ENCODE assay signal across 24 cellular contexts in the genomic region with DNA sequence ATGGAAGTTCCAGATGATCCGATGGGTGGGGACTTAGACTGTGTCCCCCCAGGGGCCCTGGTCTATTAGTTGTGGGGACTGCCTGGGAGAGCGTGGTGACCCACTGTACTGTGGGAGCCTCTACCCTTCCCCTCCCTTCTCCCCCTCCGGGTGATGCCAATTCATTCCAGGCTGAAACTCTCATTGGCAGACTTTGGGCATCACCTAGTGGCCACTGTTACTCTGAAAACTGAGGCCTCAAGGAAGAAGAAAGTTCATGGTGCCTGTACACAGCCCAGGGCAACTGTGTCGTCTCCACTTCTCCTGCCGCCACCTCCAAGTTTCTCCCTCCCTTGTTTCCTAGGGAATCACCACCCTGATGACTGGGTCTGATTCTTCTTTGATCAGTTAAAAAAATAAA.
DNase-seq lines count a peak whose midpoint lies in the region; ATAC-seq, FAIRE-seq and TF ChIP-seq lines count a peak whose summit lies in the region.
"Had no signal": no experiment of that assay in that cellular context is flagged by ENCODE, and none has a peak within 500 bp of the region (broad histone marks: within the 10 kb centered on the region; RNA-seq: fewer than 3 reads in every experiment).

No MANE protein-coding gene starts in this region.

- in situ Hi-C loops in HepG2 (cut with HindIII; ENCODE audit: extremely low pct_ligation_motif_present, low pct_unique_long_range_greater_than_20kb) = loop anchor here (10.0 to 25.0 kb wide), 2 partner anchors 172 to 769 kb away; a partner anchor contains a TSS

- peak; percentile 67 for ATAC-seq in HepG2

- 61% methylated on average over 2 of the region's 5 CpGs for WGBS in HepG2 (ENCODE audit: low lambda C conversion rate)

- POLR2A ChIA-PET in HepG2 (lab: Yijun Ruan, JAX) = no interaction called here

- H3K9me3 ChIP-seq in Karpas-422 (ENCODE audit: low read length) (0 out of 2 replicates have a peak, but pooled peaks cover 2% of the 10 kb centered on the region), astrocyte (ENCODE audit: insufficient read depth, low read depth, low read length) (no peaks in the 10 kb centered on the region), HepG2 (ENCODE audit: low read length) (peaks cover 14% of the 10 kb centered on the region; the same call in 1 of the 2 replicates)
- H3K9me3 ChIP-seq: neutrophil had no signal

- H4K20me1 ChIP-seq in Karpas-422 (ENCODE audit: insufficient read depth, low read depth, low read length) = no peaks in the 10 kb centered on the region
- H4K20me1 ChIP-seq in astrocyte (ENCODE audit: insufficient read depth, low read length) = no peaks in the 10 kb centered on the region
- no peaks in the 10 kb centered on the region for H4K20me1 ChIP-seq in HepG2 (ENCODE audit: insufficient read depth, low read length)

- H3K27ac Mint-ChIP-seq in astrocyte (ENCODE audit: unreplicated experiment) = no peak overlapping the region
- H3K27ac Mint-ChIP-seq: activated naive CD8-positive, alpha-beta T cell treated with anti-CD3 and anti-CD28 coated beads for 36 hours had no signal

- TF ChIP-seq RAD21 in HepG2 (CRISPR knock-in tag; IDR thresholded peaks at IDR 0.05) = no peak

- H3K9me3 Mint-ChIP-seq in astrocyte (ENCODE audit: unreplicated experiment) = peaks cover 14% of the 10 kb centered on the region

- TF ChIP-seq EP300 in HepG2 (IDR thresholded peaks at IDR 0.05; ENCODE audit: low read depth in 2 of 2, low read length in 2 of 2) (no peak), HepG2 (CRISPR knock-in tag; IDR thresholded peaks at IDR 0.05; ENCODE audit: borderline replicate concordance) (no peak)

- no peak for TF ChIP-seq POLR2A in HepG2 (IDR thresholded peaks at IDR 0.05; ENCODE audit: insufficient read depth in 1 of 2, low read depth in 2 of 2, low read length in 2 of 2)

- H3K4me3 ChIP-seq in GM06990 (replicated peaks; ENCODE audit: low read depth, low read length) (no peak overlapping the region), Karpas-422 (ENCODE audit: low read length) (no peak overlapping the region), astrocyte (ENCODE audit: insufficient read depth, low read depth, low read length) (no peak overlapping the region), HepG2 (replicated peaks in 1 of 3; ENCODE audit: insufficient read depth in 1 of 3, low read depth in 2 of 3, low read length in 3 of 3) (no peak overlapping the region)
- H3K4me3 ChIP-seq: esophagus muscularis mucosa, smooth muscle cell had no signal

- no peak overlapping the region for H3K4me3 Mint-ChIP-seq in astrocyte (ENCODE audit: unreplicated experiment)
- H3K4me3 Mint-ChIP-seq: activated naive CD8-positive, alpha-beta T cell treated with anti-CD3 and anti-CD28 coated beads for 36 hours had no signal

- H3K36me3 Mint-ChIP-seq in astrocyte (ENCODE audit: low read depth, unreplicated experiment) = no peaks in the 10 kb centered on the region
- H3K36me3 Mint-ChIP-seq: activated naive CD8-positive, alpha-beta T cell treated with anti-CD3 and anti-CD28 coated beads for 36 hours had no signal

- H3K27ac ChIP-seq in Karpas-422 (ENCODE audit: low read length) (no peak overlapping the region), astrocyte (ENCODE audit: low read depth, low read length) (no peak overlapping the region), HepG2 (ENCODE audit: extremely low read length, insufficient read depth, low read length) (no peak overlapping the region)
- H3K27ac ChIP-seq: esophagus muscularis mucosa, neutrophil had no signal

- intact Hi-C loops in HepG2 (cut with micrococcal nuclease; ENCODE audit: unreplicated experiment) = loop anchor here (1.0 kb wide), 1 partner anchor 90 kb away; no protein-coding TSS in a partner anchor

- H3K36me3 ChIP-seq in GM06990 (ENCODE audit: control insufficient read depth, insufficient read depth, low read length) (no peaks in the 10 kb centered on the region), Karpas-422 (ENCODE audit: insufficient read depth, low read length) (no peaks in the 10 kb centered on the region), astrocyte (ENCODE audit: insufficient read depth, low read length) (no peaks in the 10 kb centered on the region), HepG2 (replicated peaks in 1 of 2; ENCODE audit: control insufficient read depth in 1 of 2, insufficient read depth in 2 of 2, low read length in 2 of 2) (no peaks in the 10 kb centered on the region)
- H3K36me3 ChIP-seq: esophagus muscularis mucosa, neutrophil had no signal

- no peaks in the 10 kb centered on the region for H3K79me2 ChIP-seq in Karpas-422 (ENCODE audit: low read length)
- no peaks in the 10 kb centered on the region for H3K79me2 ChIP-seq in astrocyte (ENCODE audit: insufficient read depth, low read length)
- no peaks in the 10 kb centered on the region for H3K79me2 ChIP-seq in HepG2 (ENCODE audit: insufficient read depth, low read length)

- peak; percentile 96 for FAIRE-seq in astrocyte (lab: Jason Lieb, UNC)
- peak; percentile 57 for FAIRE-seq in HepG2 (lab: Jason Lieb, UNC)
- FAIRE-seq: frontal cortex had no signal

- no peaks in the 10 kb centered on the region for H3K27me3 Mint-ChIP-seq in astrocyte (ENCODE audit: low read depth, unreplicated experiment)

- H3K4me1 Mint-ChIP-seq in astrocyte (ENCODE audit: low read depth, unreplicated experiment) = no peaks in the 10 kb centered on the region

- H2AFZ ChIP-seq in Karpas-422 (ENCODE audit: low read length) (no peak overlapping the region), astrocyte (ENCODE audit: low read depth, low read length) (no peak overlapping the region), HepG2 (ENCODE audit: low read length) (no peak overlapping the region)

- H3K27me3 ChIP-seq in GM06990 (replicated peaks; ENCODE audit: control insufficient read depth, insufficient read depth, low read length) (no peaks in the 10 kb centered on the region), Karpas-422 (ENCODE audit: low read length) (no peaks in the 10 kb centered on the region), astrocyte (ENCODE audit: insufficient read depth, low read length) (no peaks in the 10 kb centered on the region), HepG2 (ENCODE audit: control insufficient read depth in 1 of 2, insufficient read depth in 2 of 2, low read length in 2 of 2) (no peaks in the 10 kb centered on the region)

- no TSS peak for BruUV-seq in HepG2 (replicated peaks; lab: Mats Ljungman, UMichigan)

- H3K4me2 ChIP-seq in Karpas-422 (ENCODE audit: low read depth, low read length, poor library complexity, severe bottlenecking) = no peak overlapping the region
- no peak overlapping the region for H3K4me2 ChIP-seq in astrocyte (ENCODE audit: low read length)
- no peak overlapping the region for H3K4me2 ChIP-seq in HepG2 (ENCODE audit: low read depth, low read length)
- H3K4me2 ChIP-seq: smooth muscle cell had no signal

- CTCF ChIA-PET in HepG2 (lab: Yijun Ruan, JAX; ENCODE audit: low intra/inter-chr PET ratio, low total read pairs) = interaction anchor here (1.5 kb wide), 1 partner anchor 90 kb away, joined by 7 read pairs; no protein-coding TSS in a partner anchor

- DNase-seq in GM06990 (ENCODE audit: extremely low read depth, insufficient read length) (no peak), Karpas-422 (peak; percentile 56), astrocyte (ENCODE audit: low read depth) (no peak), HepG2 (ENCODE audit: low spot score) (peak; percentile 15), occipital lobe (lab: John Stamatoyannopoulos, UW) (no peak), RKO (ENCODE audit: low spot score) (no peak)
- no peak for DNase-seq in activated CD8-positive, alpha-beta memory T cell treated with anti-CD3 and anti-CD28 coated beads, Interleukin-2, amount 50 U/mL, for 4 hours
- DNase-seq in activated CD4-positive, CD25-positive, alpha-beta regulatory T cell (lab: John Stamatoyannopoulos, UW) = no peak
- DNase-seq: activated CD8-positive, alpha-beta memory T cell treated with anti-CD3 and anti-CD28 coated beads, Interleukin-2, amount 50 U/mL, for 48 hours; activated naive CD8-positive, alpha-beta T cell treated with anti-CD3 and anti-CD28 coated beads for 36 hours; AML-193; effector CD8-positive, alpha-beta T cell; hippocampal formation; KBM-7; MV-4-11; NCI-H1694; NCI-H748 treated with DMSO at 0.1 percent for 48 hours; SHP77; stimulated activated CD4-positive, alpha-beta T cell treated with anti-CD3 and anti-CD28 coated beads, Interleukin-2, amount 100 ng/mL, for 48 hours; stimulated activated naive CD4-positive, alpha-beta T cell treated with Interleukin-2 at 50 U/mL for 16 hours had no signal

- peak; percentile 7 for TF ChIP-seq CTCF in GM06990 (IDR thresholded peaks at IDR 0.05; ENCODE audit: insufficient read depth, low read length, poor library complexity, severe bottlenecking)
- TF ChIP-seq CTCF in astrocyte (IDR thresholded peaks at IDR 0.05; ENCODE audit: insufficient read depth, low read depth, low read length) = no peak
- peak; percentile 50 for TF ChIP-seq CTCF in HepG2 (CRISPR knock-in tag; IDR thresholded peaks at IDR 0.05)

- H3K4me1 ChIP-seq in Karpas-422 (ENCODE audit: low read length) (no peaks in the 10 kb centered on the region), astrocyte (ENCODE audit: insufficient read depth, low read length) (no peaks in the 10 kb centered on the region), HepG2 (ENCODE audit: insufficient read depth, low read length) (no peaks in the 10 kb centered on the region)

- H3K9ac ChIP-seq in Karpas-422 (ENCODE audit: low read length) (no peak overlapping the region), astrocyte (ENCODE audit: low read length) (no peak overlapping the region), HepG2 (ENCODE audit: insufficient read depth, low read depth, low read length) (no peak overlapping the region)

- H3K9me2 ChIP-seq in Karpas-422 (replicated peaks; ENCODE audit: insufficient read depth, low read length) = no peaks in the 10 kb centered on the region

TF ChIP-seq in HepG2, 621 proteins besides CTCF, POLR2A, EP300 and RAD21:
- TF ChIP-seq ZNF34 (CRISPR knock-in tag; IDR thresholded peaks at IDR 0.05; ENCODE audit: borderline replicate concordance) = no peak
- peak; percentile 40 for TF ChIP-seq SMC3 (IDR thresholded peaks at IDR 0.05; ENCODE audit: low read length)
- TF ChIP-seq STAG1 (CRISPR knock-in tag; IDR thresholded peaks at IDR 0.05) = peak; percentile 66

Comparison
In these comparisons a context has a peak if more than half of its experiments do, and no peak if none do; other contexts are left out.
1. DNase-seq: peak in Karpas-422 (single experiment) and HepG2 (single experiment); none in GM06990 (single experiment), astrocyte (single experiment), activated CD8-positive, alpha-beta memory T cell treated with anti-CD3 and anti-CD28 coated beads, Interleukin-2, amount 50 U/mL, for 4 hours (single experiment), occipital lobe (single experiment), RKO (single experiment) and activated CD4-positive, CD25-positive, alpha-beta regulatory T cell (0 of 4).